1 cellular context compared by ENCODE assay signal in the genomic region with DNA sequence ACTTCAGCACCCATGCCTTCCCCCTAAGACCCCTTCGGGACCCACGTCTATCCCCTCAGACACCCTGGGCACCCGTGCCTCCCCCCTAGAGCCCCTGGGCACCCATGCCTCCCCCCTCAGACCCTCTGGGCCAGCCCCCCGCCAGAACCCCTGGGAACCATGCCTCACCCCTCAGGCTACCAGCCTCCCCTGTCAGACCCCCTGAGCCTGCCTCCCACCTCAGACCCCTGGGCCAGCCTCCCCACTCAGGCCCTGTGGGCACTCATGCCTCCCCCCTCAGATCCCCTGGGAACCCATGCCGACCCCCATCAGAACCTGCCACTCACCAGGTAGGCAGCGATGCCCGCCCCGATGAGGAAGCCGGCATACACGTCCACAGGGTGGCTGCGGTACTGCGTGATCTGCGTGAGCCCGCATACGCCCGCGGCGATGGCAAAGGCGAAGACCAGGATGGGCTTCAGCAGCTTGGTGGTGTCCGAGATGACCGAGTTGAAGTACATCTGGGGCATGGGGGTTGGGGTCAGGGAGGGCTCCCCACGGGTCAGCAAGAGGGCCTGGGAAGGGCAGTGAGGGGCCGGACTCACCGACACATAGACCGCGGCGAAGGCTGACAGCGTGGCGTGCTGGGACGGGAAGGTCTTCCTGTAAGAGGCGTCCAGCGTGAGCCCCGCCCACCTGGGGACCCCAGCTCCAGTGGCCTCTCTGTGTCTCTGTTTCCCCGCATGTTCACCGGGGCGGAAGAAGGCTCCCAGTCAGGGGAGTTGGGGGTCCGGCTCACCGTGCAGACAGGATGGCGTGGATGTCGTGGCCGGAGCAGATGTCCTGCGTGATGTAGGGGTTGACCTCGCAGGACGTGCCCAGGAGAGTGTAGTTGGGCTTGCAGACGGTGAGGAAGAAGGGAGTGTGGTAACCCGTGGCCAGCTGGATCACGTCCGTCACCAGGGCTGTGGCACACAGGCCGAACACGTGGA.
A peak's percentile ranks its signal among the peaks of the same experiment; 100 is the strongest.
TF ChIP-seq lines count a peak whose summit lies in the region.

No MANE protein-coding gene starts in this region.

TF ChIP-seq in SK-N-SH, 30 proteins besides CTCF, POLR2A, EP300 and RAD21 (continued from another document):
- TF ChIP-seq RXRA (IDR thresholded peaks at IDR 0.05; ENCODE audit: borderline replicate concordance, low read depth) (no peak), TEAD4 (IDR thresholded peaks at IDR 0.05; ENCODE audit: borderline replicate concordance, insufficient read depth) (no peak), ELF1 (IDR thresholded peaks at IDR 0.05) (no peak), FOXJ3 (CRISPR knock-in tag; IDR thresholded peaks at IDR 0.05) (no peak), MXI1 (IDR thresholded peaks at IDR 0.05; ENCODE audit: low read depth, low read length) (no peak), MEF2A (IDR thresholded peaks at IDR 0.05; ENCODE audit: borderline replicate concordance, low read depth) (no peak), EZH2phosphoT487 (IDR thresholded peaks at IDR 0.05; ENCODE audit: borderline replicate concordance, low read depth) (no peak), TAF1 (IDR thresholded peaks at IDR 0.05; ENCODE audit: borderline replicate concordance, low read depth, low read length) (no peak), NFIC (IDR thresholded peaks at IDR 0.05; ENCODE audit: borderline replicate concordance) (no peak), CHD2 (IDR thresholded peaks at IDR 0.05; ENCODE audit: low read length, partially characterized antibody) (no peak), RCOR1 (IDR thresholded peaks at IDR 0.05; ENCODE audit: low read length) (no peak), JUND (IDR thresholded peaks at IDR 0.05) (no peak), RFX5 (IDR thresholded peaks at IDR 0.05; ENCODE audit: low read length) (no peak), SMC3 (IDR thresholded peaks at IDR 0.05; ENCODE audit: low read depth, low read length) (no peak), NRF1 (IDR thresholded peaks at IDR 0.05; ENCODE audit: low read depth, low read length) (no peak), POLR2AphosphoS5 (IDR thresholded peaks at IDR 0.05; ENCODE audit: low read depth, low read length) (peak; percentile 19; the same call in 1 of the 2 replicates), SIN3A (IDR thresholded peaks at IDR 0.05; ENCODE audit: borderline replicate concordance, low read depth, low read length) (peak; percentile 16; the same call in 1 of the 2 replicates), TCF12 (IDR thresholded peaks at IDR 0.05) (no peak), FOXM1 (IDR thresholded peaks at IDR 0.05; ENCODE audit: low read depth) (no peak)
- TF ChIP-seq, protein P1, sequence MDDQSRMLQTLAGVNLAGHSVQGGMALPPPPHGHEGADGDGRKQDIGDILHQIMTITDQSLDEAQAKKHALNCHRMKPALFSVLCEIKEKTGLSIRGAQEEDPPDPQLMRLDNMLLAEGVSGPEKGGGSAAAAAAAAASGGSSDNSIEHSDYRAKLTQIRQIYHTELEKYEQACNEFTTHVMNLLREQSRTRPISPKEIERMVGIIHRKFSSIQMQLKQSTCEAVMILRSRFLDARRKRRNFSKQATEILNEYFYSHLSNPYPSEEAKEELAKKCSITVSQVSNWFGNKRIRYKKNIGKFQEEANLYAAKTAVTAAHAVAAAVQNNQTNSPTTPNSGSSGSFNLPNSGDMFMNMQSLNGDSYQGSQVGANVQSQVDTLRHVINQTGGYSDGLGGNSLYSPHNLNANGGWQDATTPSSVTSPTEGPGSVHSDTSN (IDR thresholded peaks at IDR 0.05): peak; percentile 2; the same call in 1 of the 2 replicates
- TF ChIP-seq, protein P2, sequence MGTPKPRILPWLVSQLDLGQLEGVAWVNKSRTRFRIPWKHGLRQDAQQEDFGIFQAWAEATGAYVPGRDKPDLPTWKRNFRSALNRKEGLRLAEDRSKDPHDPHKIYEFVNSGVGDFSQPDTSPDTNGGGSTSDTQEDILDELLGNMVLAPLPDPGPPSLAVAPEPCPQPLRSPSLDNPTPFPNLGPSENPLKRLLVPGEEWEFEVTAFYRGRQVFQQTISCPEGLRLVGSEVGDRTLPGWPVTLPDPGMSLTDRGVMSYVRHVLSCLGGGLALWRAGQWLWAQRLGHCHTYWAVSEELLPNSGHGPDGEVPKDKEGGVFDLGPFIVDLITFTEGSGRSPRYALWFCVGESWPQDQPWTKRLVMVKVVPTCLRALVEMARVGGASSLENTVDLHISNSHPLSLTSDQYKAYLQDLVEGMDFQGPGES (IDR thresholded peaks at IDR 0.05; ENCODE audit: low read depth, low read length): no peak
- TF ChIP-seq, protein P3, sequence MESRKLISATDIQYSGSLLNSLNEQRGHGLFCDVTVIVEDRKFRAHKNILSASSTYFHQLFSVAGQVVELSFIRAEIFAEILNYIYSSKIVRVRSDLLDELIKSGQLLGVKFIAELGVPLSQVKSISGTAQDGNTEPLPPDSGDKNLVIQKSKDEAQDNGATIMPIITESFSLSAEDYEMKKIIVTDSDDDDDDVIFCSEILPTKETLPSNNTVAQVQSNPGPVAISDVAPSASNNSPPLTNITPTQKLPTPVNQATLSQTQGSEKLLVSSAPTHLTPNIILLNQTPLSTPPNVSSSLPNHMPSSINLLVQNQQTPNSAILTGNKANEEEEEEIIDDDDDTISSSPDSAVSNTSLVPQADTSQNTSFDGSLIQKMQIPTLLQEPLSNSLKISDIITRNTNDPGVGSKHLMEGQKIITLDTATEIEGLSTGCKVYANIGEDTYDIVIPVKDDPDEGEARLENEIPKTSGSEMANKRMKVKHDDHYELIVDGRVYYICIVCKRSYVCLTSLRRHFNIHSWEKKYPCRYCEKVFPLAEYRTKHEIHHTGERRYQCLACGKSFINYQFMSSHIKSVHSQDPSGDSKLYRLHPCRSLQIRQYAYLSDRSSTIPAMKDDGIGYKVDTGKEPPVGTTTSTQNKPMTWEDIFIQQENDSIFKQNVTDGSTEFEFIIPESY (IDR thresholded peaks at IDR 0.05; ENCODE audit: borderline replicate concordance, low read depth): no peak
- TF ChIP-seq, protein P4, sequence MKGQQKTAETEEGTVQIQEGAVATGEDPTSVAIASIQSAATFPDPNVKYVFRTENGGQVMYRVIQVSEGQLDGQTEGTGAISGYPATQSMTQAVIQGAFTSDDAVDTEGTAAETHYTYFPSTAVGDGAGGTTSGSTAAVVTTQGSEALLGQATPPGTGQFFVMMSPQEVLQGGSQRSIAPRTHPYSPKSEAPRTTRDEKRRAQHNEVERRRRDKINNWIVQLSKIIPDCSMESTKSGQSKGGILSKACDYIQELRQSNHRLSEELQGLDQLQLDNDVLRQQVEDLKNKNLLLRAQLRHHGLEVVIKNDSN (IDR thresholded peaks at IDR 0.05; ENCODE audit: borderline replicate concordance, low read depth): no peak
- TF ChIP-seq, protein P5, sequence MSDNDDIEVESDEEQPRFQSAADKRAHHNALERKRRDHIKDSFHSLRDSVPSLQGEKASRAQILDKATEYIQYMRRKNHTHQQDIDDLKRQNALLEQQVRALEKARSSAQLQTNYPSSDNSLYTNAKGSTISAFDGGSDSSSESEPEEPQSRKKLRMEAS (IDR thresholded peaks at IDR 0.05; ENCODE audit: low read depth): no peak
- TF ChIP-seq, protein P6, sequence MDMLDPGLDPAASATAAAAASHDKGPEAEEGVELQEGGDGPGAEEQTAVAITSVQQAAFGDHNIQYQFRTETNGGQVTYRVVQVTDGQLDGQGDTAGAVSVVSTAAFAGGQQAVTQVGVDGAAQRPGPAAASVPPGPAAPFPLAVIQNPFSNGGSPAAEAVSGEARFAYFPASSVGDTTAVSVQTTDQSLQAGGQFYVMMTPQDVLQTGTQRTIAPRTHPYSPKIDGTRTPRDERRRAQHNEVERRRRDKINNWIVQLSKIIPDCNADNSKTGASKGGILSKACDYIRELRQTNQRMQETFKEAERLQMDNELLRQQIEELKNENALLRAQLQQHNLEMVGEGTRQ (IDR thresholded peaks at IDR 0.05; ENCODE audit: borderline replicate concordance, low read depth, low read length): no peak
- TF ChIP-seq, protein P7, sequence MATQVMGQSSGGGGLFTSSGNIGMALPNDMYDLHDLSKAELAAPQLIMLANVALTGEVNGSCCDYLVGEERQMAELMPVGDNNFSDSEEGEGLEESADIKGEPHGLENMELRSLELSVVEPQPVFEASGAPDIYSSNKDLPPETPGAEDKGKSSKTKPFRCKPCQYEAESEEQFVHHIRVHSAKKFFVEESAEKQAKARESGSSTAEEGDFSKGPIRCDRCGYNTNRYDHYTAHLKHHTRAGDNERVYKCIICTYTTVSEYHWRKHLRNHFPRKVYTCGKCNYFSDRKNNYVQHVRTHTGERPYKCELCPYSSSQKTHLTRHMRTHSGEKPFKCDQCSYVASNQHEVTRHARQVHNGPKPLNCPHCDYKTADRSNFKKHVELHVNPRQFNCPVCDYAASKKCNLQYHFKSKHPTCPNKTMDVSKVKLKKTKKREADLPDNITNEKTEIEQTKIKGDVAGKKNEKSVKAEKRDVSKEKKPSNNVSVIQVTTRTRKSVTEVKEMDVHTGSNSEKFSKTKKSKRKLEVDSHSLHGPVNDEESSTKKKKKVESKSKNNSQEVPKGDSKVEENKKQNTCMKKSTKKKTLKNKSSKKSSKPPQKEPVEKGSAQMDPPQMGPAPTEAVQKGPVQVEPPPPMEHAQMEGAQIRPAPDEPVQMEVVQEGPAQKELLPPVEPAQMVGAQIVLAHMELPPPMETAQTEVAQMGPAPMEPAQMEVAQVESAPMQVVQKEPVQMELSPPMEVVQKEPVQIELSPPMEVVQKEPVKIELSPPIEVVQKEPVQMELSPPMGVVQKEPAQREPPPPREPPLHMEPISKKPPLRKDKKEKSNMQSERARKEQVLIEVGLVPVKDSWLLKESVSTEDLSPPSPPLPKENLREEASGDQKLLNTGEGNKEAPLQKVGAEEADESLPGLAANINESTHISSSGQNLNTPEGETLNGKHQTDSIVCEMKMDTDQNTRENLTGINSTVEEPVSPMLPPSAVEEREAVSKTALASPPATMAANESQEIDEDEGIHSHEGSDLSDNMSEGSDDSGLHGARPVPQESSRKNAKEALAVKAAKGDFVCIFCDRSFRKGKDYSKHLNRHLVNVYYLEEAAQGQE (IDR thresholded peaks at IDR 0.05; ENCODE audit: low read depth, low read length): no peak
